ENCODE assay signal across 12 cellular contexts in the genomic region with DNA sequence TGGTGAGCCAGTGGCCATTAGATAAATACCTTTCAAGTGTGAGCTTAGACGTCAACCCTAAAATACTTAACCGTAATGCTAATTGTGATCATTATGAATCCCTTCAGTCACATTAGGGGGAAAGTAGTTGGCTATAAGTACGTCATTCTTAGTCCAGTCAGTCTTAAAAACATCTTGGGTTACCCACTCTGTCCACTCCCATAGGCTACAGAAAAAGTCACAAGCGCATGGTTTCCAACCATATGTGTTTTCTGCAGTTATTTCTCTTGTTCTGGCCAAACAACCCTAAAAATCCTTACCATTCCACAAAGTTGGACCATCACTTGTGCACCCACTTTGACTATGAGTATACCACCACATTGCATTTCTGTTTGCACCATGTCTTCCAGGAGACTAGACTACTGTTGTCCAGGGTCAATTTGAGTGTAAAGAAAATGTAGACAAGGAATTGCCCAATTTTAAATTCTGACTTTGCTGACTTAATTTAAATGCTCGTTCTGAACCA.
A peak's percentile ranks its signal among the peaks of the same experiment; 100 is the strongest.
DNase-seq lines count a peak whose midpoint lies in the region; ATAC-seq and TF ChIP-seq lines count a peak whose summit lies in the region.
"Had no signal": no experiment of that assay in that cellular context is flagged by ENCODE, and none has a peak within 500 bp of the region (broad histone marks: within the 10 kb centered on the region; RNA-seq: fewer than 3 reads in every experiment).

No MANE protein-coding gene starts in this region.

- H3K9ac ChIP-seq in Loucy (ENCODE audit: low read depth, low read length, poor library complexity, severe bottlenecking) (peak overlapping the region; percentile 94), adipocyte (ENCODE audit: low read length) (no peak overlapping the region)

- H3K27ac ChIP-seq in DOHH2 (ENCODE audit: low read depth, low read length): peak overlapping the region; percentile 11; the same call in 1 of the 2 replicates
- H3K27ac ChIP-seq in substantia nigra (ENCODE audit: low read depth, low read length, poor library complexity, severe bottlenecking): no peak overlapping the region
- H3K27ac ChIP-seq: Peyer's patch had no signal

- no peaks in the 10 kb centered on the region for H3K9me3 Mint-ChIP-seq in nephron

- H3K4me1 ChIP-seq in DOHH2 (ENCODE audit: control insufficient read depth, low read length) (peaks cover 27% of the 10 kb centered on the region), Loucy (ENCODE audit: insufficient read depth, low read length, poor library complexity, severe bottlenecking) (peaks cover 28% of the 10 kb centered on the region), adipocyte (ENCODE audit: control insufficient read depth, insufficient read depth, low read length) (peaks cover 31% of the 10 kb centered on the region)

- peaks cover 45% of the 10 kb centered on the region for H3K36me3 ChIP-seq in DOHH2 (ENCODE audit: control insufficient read depth, low read length)
- peaks cover 43% of the 10 kb centered on the region for H3K36me3 ChIP-seq in Loucy (ENCODE audit: insufficient read depth, low read length)
- H3K36me3 ChIP-seq in adipocyte (ENCODE audit: control insufficient read depth, insufficient read depth, low read length, severe bottlenecking): peaks cover 34% of the 10 kb centered on the region

- H3K27ac Mint-ChIP-seq in nephron: peak overlapping the region; percentile 38 to 67 (median 61)

- H3K36me3 Mint-ChIP-seq in nephron (ENCODE audit: low read depth): peaks cover 65% of the 10 kb centered on the region

- DNase-seq in adipocyte (ENCODE audit: low read depth) (peak; percentile 10), substantia nigra (lab: John Stamatoyannopoulos, UW) (no peak), NCI-H1417 treated with DMSO at 0.1 percent for 48 hours (lab: John Stamatoyannopoulos, UW) (no peak), NCI-H1092 treated with DMSO at 0.1 percent for 48 hours (lab: John Stamatoyannopoulos, UW) (no peak)
- DNase-seq: DND-41, glutamatergic neuron, NCI-H2081, Peyer's patch had no signal

- H4K20me1 ChIP-seq in DOHH2 (ENCODE audit: control insufficient read depth, insufficient read depth, low read depth, low read length) (peaks cover 14% of the 10 kb centered on the region), Loucy (ENCODE audit: insufficient read depth, low read length, poor library complexity, severe bottlenecking) (peaks cover 45% of the 10 kb centered on the region)

- H3K27me3 Mint-ChIP-seq in nephron (ENCODE audit: low read depth): no peaks in the 10 kb centered on the region

- H3K4me3 ChIP-seq in DOHH2 (ENCODE audit: low read length) (peak overlapping the region; percentile 21; the same call in 1 of the 2 replicates), Loucy (ENCODE audit: low read length, poor library complexity, severe bottlenecking) (peak overlapping the region; percentile 99), adipocyte (ENCODE audit: low read length) (peak overlapping the region; percentile 97)
- H3K4me3 ChIP-seq: Peyer's patch had no signal

- H3F3A ChIP-seq in DOHH2 (ENCODE audit: control insufficient read depth, insufficient read depth): peaks cover 53% of the 10 kb centered on the region
- peaks cover 11% of the 10 kb centered on the region; the same call in 1 of the 2 replicates for H3F3A ChIP-seq in Loucy (ENCODE audit: low read depth)

- H3K27me3 ChIP-seq in DOHH2 (ENCODE audit: control insufficient read depth, low read length) (no peaks in the 10 kb centered on the region), Loucy (ENCODE audit: insufficient read depth, low read length, poor library complexity, severe bottlenecking) (peaks cover 16% of the 10 kb centered on the region), adipocyte (replicated peaks; ENCODE audit: control insufficient read depth, insufficient read depth, low read length) (no peaks in the 10 kb centered on the region)
- H3K27me3 ChIP-seq: Peyer's patch had no signal

- H3K9me2 ChIP-seq in DOHH2 (replicated peaks; ENCODE audit: control insufficient read depth, low read length) (no peaks in the 10 kb centered on the region), Loucy (replicated peaks; ENCODE audit: low read depth, low read length) (no peaks in the 10 kb centered on the region)

- no peak for TF ChIP-seq CTCF in DOHH2 (IDR thresholded peaks at IDR 0.05; ENCODE audit: low read depth, low read length, poor library complexity, severe bottlenecking)
- no peak for TF ChIP-seq CTCF in Loucy (conservative IDR thresholded peaks at IDR 0.05; ENCODE audit: low read length)
- TF ChIP-seq CTCF in nephron (IDR thresholded peaks at IDR 0.05; ENCODE audit: unreplicated experiment in 3 of 3): no peak

- no peak overlapping the region for H2AFZ ChIP-seq in Loucy (ENCODE audit: low read length)

- H3K4me2 ChIP-seq in DOHH2 (ENCODE audit: low read length) (peak overlapping the region; percentile 92), Loucy (ENCODE audit: low read depth, low read length, poor library complexity, severe bottlenecking) (peak overlapping the region; percentile 93)

- H3K9me3 ChIP-seq in DOHH2 (ENCODE audit: control insufficient read depth, insufficient read depth, low read length) (no peaks in the 10 kb centered on the region), Loucy (ENCODE audit: insufficient read depth, low read depth, low read length) (no peaks in the 10 kb centered on the region), adipocyte (ENCODE audit: control insufficient read depth, low read length) (no peaks in the 10 kb centered on the region)
- H3K9me3 ChIP-seq: Peyer's patch had no signal

- peaks cover 41% of the 10 kb centered on the region for H3K4me1 Mint-ChIP-seq in nephron

- no peak for ATAC-seq in GM18498 (IDR thresholded peaks at IDR 0.05; ENCODE audit: unreplicated experiment)

- peak overlapping the region; percentile 100 for H3K4me3 Mint-ChIP-seq in nephron

- H3K79me2 ChIP-seq in DOHH2 (ENCODE audit: control insufficient read depth, low read length) (peaks cover 35% of the 10 kb centered on the region), Loucy (ENCODE audit: insufficient read depth, low read length) (peaks cover 50% of the 10 kb centered on the region)

Comparison
In these comparisons a context has a peak if more than half of its experiments do, and no peak if none do; other contexts are left out.
1. H3K4me3 ChIP-seq: peak in every context shown above with its lines; median percentile 99 in Loucy; 97 in adipocyte; 21 in DOHH2.